ENCODE assay signal across 9 cellular contexts in the genomic region with DNA sequence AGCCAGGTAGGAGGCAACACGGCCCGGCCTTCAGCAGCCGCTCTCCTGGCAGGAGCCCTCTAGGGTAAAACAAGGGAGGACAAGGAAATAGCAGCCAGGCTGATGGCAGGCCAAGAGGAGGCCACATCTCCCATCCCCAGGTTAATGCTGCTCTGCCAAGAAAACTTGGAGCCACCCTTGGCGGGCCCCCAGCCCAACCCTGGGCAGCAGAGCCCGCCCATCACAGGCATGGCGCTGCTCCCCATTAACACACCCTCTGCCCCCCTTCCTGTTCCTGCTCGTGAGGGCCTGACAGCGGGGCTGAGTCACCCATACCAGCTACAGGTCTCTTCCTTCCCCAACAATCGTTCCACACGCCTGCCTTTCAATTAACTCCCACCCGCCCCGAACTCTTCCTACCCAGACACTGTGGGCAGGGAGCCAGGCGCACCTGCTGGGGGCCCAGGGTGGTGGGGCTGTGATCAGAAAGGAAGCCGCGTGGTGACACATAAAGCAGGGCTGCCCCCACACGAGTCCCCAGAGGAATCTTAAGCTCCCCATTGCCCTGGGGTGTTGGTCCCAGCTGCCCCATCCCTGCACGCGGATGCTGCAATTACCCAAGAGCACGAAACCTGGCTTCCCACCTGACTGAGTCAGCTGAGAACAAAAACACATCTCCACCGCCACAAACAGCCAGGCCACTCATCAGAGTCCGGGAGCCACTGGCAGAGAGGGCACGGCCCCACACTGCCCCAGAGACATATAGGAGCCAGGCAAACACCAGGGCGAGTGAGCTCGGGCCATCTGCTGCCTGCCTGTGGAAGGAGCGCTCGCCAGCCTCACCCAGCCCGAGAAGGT. TPM values are rescaled to one million over a fixed set of nuclear protein-coding genes. Genes with fewer than 3 reads are reported as not detected.
A peak's percentile ranks its signal among the peaks of the same experiment; 100 is the strongest.
DNase-seq lines count a peak whose midpoint lies in the region; ATAC-seq and TF ChIP-seq lines count a peak whose summit lies in the region.
"Had no signal": no experiment of that assay in that cellular context is flagged by ENCODE, and none has a peak within 500 bp of the region (broad histone marks: within the 10 kb centered on the region; RNA-seq: fewer than 3 reads in every experiment).

A gene with protein sequence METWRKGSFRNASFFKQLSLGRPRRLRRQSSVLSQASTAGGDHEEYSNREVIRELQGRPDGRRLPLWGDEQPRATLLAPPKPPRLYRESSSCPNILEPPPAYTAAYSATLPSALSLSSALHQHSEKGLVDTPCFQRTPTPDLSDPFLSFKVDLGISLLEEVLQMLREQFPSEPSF (plus strand): TSS at position 671 of the 837 bp plus-strand sequence. CDS start 516 bp downstream, outside the sequence.

- H3K9me2 ChIP-seq in Loucy (replicated peaks; ENCODE audit: low read depth, low read length), result no peaks in the 10 kb centered on the region

- H3K27me3 ChIP-seq in Loucy (ENCODE audit: insufficient read depth, low read length, poor library complexity, severe bottlenecking) (no peaks in the 10 kb centered on the region), upper lobe of right lung (no peaks in the 10 kb centered on the region)

- H3K4me1 ChIP-seq in Loucy (ENCODE audit: insufficient read depth, low read length, poor library complexity, severe bottlenecking) (peaks cover 65% of the 10 kb centered on the region), upper lobe of right lung (peaks cover 36% of the 10 kb centered on the region)

- H3K27me3 Mint-ChIP-seq in natural killer cell (ENCODE audit: low read depth in 2 of 2), result no peaks in the 10 kb centered on the region

- peak within 1 kb of the TSS; percentile 77 for H3K4me3 Mint-ChIP-seq in natural killer cell

- H3K36me3 Mint-ChIP-seq in natural killer cell, result peaks cover 2% of the 10 kb centered on the region

- peak within 1 kb of the TSS; percentile 80 for H3K9ac ChIP-seq in Loucy (ENCODE audit: low read depth, low read length, poor library complexity, severe bottlenecking)

- H2AFZ ChIP-seq in Loucy (ENCODE audit: low read length), result peak within 1 kb of the TSS; percentile 34; the same call in 1 of the 2 replicates

- peak; percentile 39 for ATAC-seq in GM21360 (IDR thresholded peaks at IDR 0.05; ENCODE audit: unreplicated experiment)
- peak; percentile 57 to 62 for ATAC-seq in activated CD4-positive, CD25-positive, alpha-beta regulatory T cell treated with anti-CD3 and anti-CD28 coated beads, Interleukin-2, amount 50 U/mL, for 24 hours
- peak; percentile 58 to 79 (median 64) for ATAC-seq in natural killer cell
- ATAC-seq in upper lobe of right lung, result peak; percentile 65

- intact Hi-C loops in natural killer cell (cut with micrococcal nuclease) (no loop called here), upper lobe of right lung (cut with DNase I) (no loop called here)

- peaks cover 7% of the 10 kb centered on the region for H4K20me1 ChIP-seq in Loucy (ENCODE audit: insufficient read depth, low read length, poor library complexity, severe bottlenecking)

- H3K4me1 Mint-ChIP-seq in natural killer cell, result peaks cover 42 to 52% of the 10 kb centered on the region in 2 donors

- H3K27ac ChIP-seq in upper lobe of right lung, result peak within 1 kb of the TSS; percentile 44

- TF ChIP-seq CTCF in Loucy (conservative IDR thresholded peaks at IDR 0.05; ENCODE audit: low read length) (no peak), natural killer cell (IDR thresholded peaks at IDR 0.05) (no peak), upper lobe of right lung (IDR thresholded peaks at IDR 0.05) (no peak)

- peaks cover 39% of the 10 kb centered on the region for H3K79me2 ChIP-seq in Loucy (ENCODE audit: insufficient read depth, low read length)

- H3K36me3 ChIP-seq in Loucy (ENCODE audit: insufficient read depth, low read length) (no peaks in the 10 kb centered on the region; the same call in none of the 2 replicates), upper lobe of right lung (peaks cover 34% of the 10 kb centered on the region)

- H3K9me3 ChIP-seq in Loucy (ENCODE audit: insufficient read depth, low read depth, low read length) (no peaks in the 10 kb centered on the region), upper lobe of right lung (no peaks in the 10 kb centered on the region)

- peak within 1 kb of the TSS; percentile 78 for H3K4me2 ChIP-seq in Loucy (ENCODE audit: low read depth, low read length, poor library complexity, severe bottlenecking)

- H3F3A ChIP-seq in Loucy (ENCODE audit: low read depth), result peaks cover 13% of the 10 kb centered on the region

- peak; percentile 86 for DNase-seq in COLO668 (lab: John Stamatoyannopoulos, UW; ENCODE audit: unreplicated experiment)
- peak; percentile 58 for DNase-seq in cerebellum (ENCODE audit: low spot score)
- peak; percentile 57 for DNase-seq in natural killer cell
- peak; percentile 76 for DNase-seq in upper lobe of right lung
- no peak for DNase-seq in ecto neural progenitor cell (ENCODE audit: low spot score)

- H3K4me3 ChIP-seq in Loucy (ENCODE audit: low read length, poor library complexity, severe bottlenecking) (peak within 1 kb of the TSS; percentile 70), upper lobe of right lung (no peak within 1 kb of the TSS)

- H3K9me3 Mint-ChIP-seq in natural killer cell, result no peaks in the 10 kb centered on the region

- H3K27ac Mint-ChIP-seq in natural killer cell, result peak within 1 kb of the TSS; percentile 86 to 96

RNA-seq across cellular contexts. Expression of the gene that starts here (rescaled TPM):
- total RNA-seq in cerebellum (0.27 TPM), natural killer cell (1 to 10 TPM in 1 of 3 donors, under 1 TPM in 2; 0.64 to 1.4 (median 0.80) TPM), upper lobe of right lung (0.96 TPM)
- total RNA-seq: myocyte had no signal

Comparison
In these comparisons a context has a peak if more than half of its experiments do, and no peak if none do; other contexts are left out.
1. Peak in DNase-seq in cerebellum; RNA of the gene not detected or under 1 TPM.
2. Peak in DNase-seq, ATAC-seq and H3K27ac ChIP-seq in upper lobe of right lung; RNA of the gene not detected or under 1 TPM.